In genomic region chr5:110923971-110924370, GRCh38 we compare ENCODE assay signal across 5 cellular contexts.
"Had no signal": no experiment of that assay in that cellular context is flagged by ENCODE, and none has a peak within 500 bp of the region (broad histone marks: within the 10 kb centered on the region; RNA-seq: fewer than 3 reads in every experiment).

No MANE protein-coding gene starts in this region.

- DNase-seq: IMR-90, KBM-7 had no signal

- H3K27ac ChIP-seq: HL-60 had no signal

- H3K4me3 ChIP-seq: K562 had no signal

- ATAC-seq: HepG2, K562 had no signal
